Comparison of ENCODE assay signal across 9 cellular contexts in the genomic region with DNA sequence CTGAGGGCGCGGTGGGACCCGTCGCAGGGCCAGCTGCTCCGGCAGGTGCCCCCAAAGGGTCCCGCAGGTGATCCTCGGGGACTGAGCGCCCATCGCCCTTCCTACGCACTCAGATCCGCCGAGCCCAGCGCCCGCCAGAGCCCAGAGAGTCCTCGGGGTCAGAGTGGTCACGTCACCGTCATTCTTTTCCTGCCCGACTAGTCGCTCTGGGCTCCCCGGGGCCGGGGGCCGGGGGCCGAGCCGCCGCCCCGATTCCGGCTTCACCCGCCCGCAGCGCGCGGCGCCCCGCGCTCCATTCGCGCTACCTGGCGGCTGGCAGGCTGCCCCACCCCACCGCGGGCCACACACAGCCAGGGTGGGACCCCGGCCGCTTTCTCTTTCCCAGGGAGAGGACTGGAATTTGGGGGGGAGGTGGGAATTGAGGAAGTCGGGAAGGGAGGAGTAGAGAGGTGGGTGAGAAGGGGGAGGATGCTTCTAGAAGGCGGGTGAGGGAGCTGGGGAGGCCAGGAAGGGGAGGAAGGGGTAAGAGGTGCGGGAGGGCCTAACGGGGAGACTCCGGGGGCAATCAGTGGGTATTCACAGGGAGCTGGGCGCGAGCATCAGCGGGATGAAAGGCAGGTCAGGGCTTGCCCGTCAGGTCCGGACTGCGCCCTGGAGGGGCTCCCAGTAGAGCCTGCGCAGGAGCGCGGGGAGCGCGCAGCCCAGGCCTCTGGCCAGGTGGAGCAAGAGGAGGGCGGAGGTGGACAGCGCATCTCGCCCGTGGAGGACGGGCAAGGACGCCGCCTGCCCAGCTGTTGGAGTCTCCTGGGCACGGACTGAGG. TPM values are rescaled to one million over a fixed set of nuclear protein-coding genes. Genes with fewer than 3 reads are reported as not detected.
DNase-seq lines count a peak whose midpoint lies in the region; ATAC-seq, FAIRE-seq and TF ChIP-seq lines count a peak whose summit lies in the region.
"Had no signal": no experiment of that assay in that cellular context is flagged by ENCODE, and none has a peak within 500 bp of the region (broad histone marks: within the 10 kb centered on the region; RNA-seq: fewer than 3 reads in every experiment).

No MANE protein-coding gene starts in this region.

- H3K9me3 Mint-ChIP-seq in activated CD4-positive, alpha-beta T cell treated with anti-CD3 and anti-CD28 coated beads, Interleukin-2, amount 10 ng/mL, durations not matched to agents 7 days and 5 days, result no peaks in the 10 kb centered on the region
- no peaks in the 10 kb centered on the region for H3K9me3 Mint-ChIP-seq in glutamatergic neuron (ENCODE audit: unreplicated experiment)

- ATAC-seq in pancreas (peak; percentile 64 to 77 (median 74)), GM21576 (IDR thresholded peaks at IDR 0.05; ENCODE audit: unreplicated experiment) (no peak)

- peak overlapping the region; percentile 81 for H3K27ac Mint-ChIP-seq in activated CD4-positive, alpha-beta T cell treated with anti-CD3 and anti-CD28 coated beads, Interleukin-2, amount 10 ng/mL, durations not matched to agents 7 days and 5 days
- H3K27ac Mint-ChIP-seq in glutamatergic neuron (ENCODE audit: unreplicated experiment), result no peak overlapping the region

- intact Hi-C loops in pancreas (cut with DNase I), result no loop called here

- TF ChIP-seq CTCF in glutamatergic neuron (IDR thresholded peaks at IDR 0.05; ENCODE audit: partially characterized antibody, unreplicated experiment), result no peak
- no peak for TF ChIP-seq CTCF in pancreas (IDR thresholded peaks at IDR 0.05)

- peak overlapping the region; percentile 80 for H3K4me3 Mint-ChIP-seq in activated CD4-positive, alpha-beta T cell treated with anti-CD3 and anti-CD28 coated beads, Interleukin-2, amount 10 ng/mL, durations not matched to agents 7 days and 5 days
- peak overlapping the region; percentile 78 for H3K4me3 Mint-ChIP-seq in glutamatergic neuron (ENCODE audit: unreplicated experiment)

- peak overlapping the region; percentile 8 to 60 (median 42) for H3K4me3 ChIP-seq in pancreas

- H3K36me3 ChIP-seq in pancreas, result no peaks in the 10 kb centered on the region

- FAIRE-seq in pancreas (lab: Jason Lieb, UNC), result no peak
- FAIRE-seq: G401.6 had no signal

- 6 to 9% methylated on average over 66 of the region's 66 CpGs for WGBS in pancreas, 2 donors

- H3K9me3 ChIP-seq in pancreas, result no peaks in the 10 kb centered on the region

- H3K27ac ChIP-seq in pancreas, result no peak overlapping the region

- H3K27me3 ChIP-seq in pancreas, result peaks cover 0 to 8% (median 3%) of the 10 kb centered on the region in 4 donors

- CTCF ChIA-PET in activated CD4-positive, alpha-beta T cell treated with anti-CD3 and anti-CD28 coated beads, Interleukin-2, amount 10 ng/mL, durations not matched to agents 7 days and 5 days (lab: Charles Lee), result interaction anchor here (0.6 to 2.6 kb wide), 4 partner anchors 12 to 734 kb away, joined by 3 to 9 read pairs (median 6); no protein-coding TSS in a partner anchor

- H3K27me3 Mint-ChIP-seq in activated CD4-positive, alpha-beta T cell treated with anti-CD3 and anti-CD28 coated beads, Interleukin-2, amount 10 ng/mL, durations not matched to agents 7 days and 5 days, result peaks cover 39% of the 10 kb centered on the region
- H3K27me3 Mint-ChIP-seq in glutamatergic neuron (ENCODE audit: unreplicated experiment), result no peaks in the 10 kb centered on the region

- DNase-seq in activated CD4-positive, alpha-beta T cell treated with anti-CD3 and anti-CD28 coated beads, Interleukin-2, amount 10 ng/mL, durations not matched to agents 7 days and 5 days, result no peak
- no peak for DNase-seq in activated CD4-positive, alpha-beta T cell treated with anti-CD3 and anti-CD28 coated beads for 4 hours
- DNase-seq in activated CD8-positive, alpha-beta memory T cell treated with anti-CD3 and anti-CD28 coated beads, Interleukin-2, amount 50 U/mL, for 48 hours, result peak; percentile 57
- DNase-seq in glutamatergic neuron, result peak; percentile 41
- DNase-seq in pancreas, result peak in 3 of 6 donors; percentile 18 to 70 (median 40)
- no peak for DNase-seq in kidney tubule cell (ENCODE audit: low spot score)
- DNase-seq in NOMO-1 treated with dmso at 0.1 percent for 144 hours (lab: John Stamatoyannopoulos, UW; ENCODE audit: unreplicated experiment), result no peak

- no peaks in the 10 kb centered on the region for H3K4me1 ChIP-seq in pancreas

- POLR2A ChIA-PET in activated CD4-positive, alpha-beta T cell treated with anti-CD3 and anti-CD28 coated beads, Interleukin-2, amount 10 ng/mL, durations not matched to agents 7 days and 5 days (lab: Charles Lee), result no interaction called here

- H3K36me3 Mint-ChIP-seq in activated CD4-positive, alpha-beta T cell treated with anti-CD3 and anti-CD28 coated beads, Interleukin-2, amount 10 ng/mL, durations not matched to agents 7 days and 5 days (ENCODE audit: low read depth), result no peaks in the 10 kb centered on the region
- H3K36me3 Mint-ChIP-seq in glutamatergic neuron (ENCODE audit: unreplicated experiment), result peaks cover 5% of the 10 kb centered on the region

- H3K4me1 Mint-ChIP-seq in activated CD4-positive, alpha-beta T cell treated with anti-CD3 and anti-CD28 coated beads, Interleukin-2, amount 10 ng/mL, durations not matched to agents 7 days and 5 days, result peaks cover 19% of the 10 kb centered on the region
- peaks cover 6% of the 10 kb centered on the region for H3K4me1 Mint-ChIP-seq in glutamatergic neuron (ENCODE audit: low read depth, unreplicated experiment)

RNA-seq across cellular contexts. Expression of gene EPHB3, which starts 36.0 kb away (rescaled TPM):
- total RNA-seq in activated CD4-positive, alpha-beta T cell treated with anti-CD3 and anti-CD28 coated beads, Interleukin-2, amount 10 ng/mL, durations not matched to agents 7 days and 5 days, result under 1 TPM; 0.12 to 0.22 TPM
- total RNA-seq in glutamatergic neuron (ENCODE audit: unreplicated experiment), result 5.0 TPM
- total RNA-seq in pancreas, result 10 to 100 TPM in 4 of 6 donors, 1 to 10 TPM in 2; 5.8 to 17.3 (median 13.2) TPM
- polyA plus RNA-seq in pancreas, result 10 to 100 TPM; 11.7 to 13.3 TPM

Comparison
In these comparisons a context has a peak if more than half of its experiments do, and no peak if none do; other contexts are left out.
1. DNase-seq: peak in activated CD8-positive, alpha-beta memory T cell treated with anti-CD3 and anti-CD28 coated beads, Interleukin-2, amount 50 U/mL, for 48 hours (single experiment) and glutamatergic neuron (single experiment); none in activated CD4-positive, alpha-beta T cell treated with anti-CD3 and anti-CD28 coated beads, Interleukin-2, amount 10 ng/mL, durations not matched to agents 7 days and 5 days (single experiment), activated CD4-positive, alpha-beta T cell treated with anti-CD3 and anti-CD28 coated beads for 4 hours (0 of 2), kidney tubule cell (single experiment) and NOMO-1 treated with dmso at 0.1 percent for 144 hours (single experiment).